In genomic region chr18:70421471-70421870, GRCh38 we compare ENCODE assay signal across 12 cellular contexts.
DNase-seq lines count a peak whose midpoint lies in the region; ATAC-seq and TF ChIP-seq lines count a peak whose summit lies in the region.
"Had no signal": no experiment of that assay in that cellular context is flagged by ENCODE, and none has a peak within 500 bp of the region (broad histone marks: within the 10 kb centered on the region; RNA-seq: fewer than 3 reads in every experiment).

No MANE protein-coding gene starts in this region.

- no peaks in the 10 kb centered on the region for H3K27me3 ChIP-seq in naive thymus-derived CD4-positive, alpha-beta T cell (ENCODE audit: control insufficient read depth in 2 of 2, insufficient read depth in 2 of 2, low read length in 2 of 2)
- no peaks in the 10 kb centered on the region for H3K27me3 ChIP-seq in sigmoid colon
- no peaks in the 10 kb centered on the region for H3K27me3 ChIP-seq in gastroesophageal sphincter

- H3K27me3 Mint-ChIP-seq in naive thymus-derived CD4-positive, alpha-beta T cell = peaks cover 0 to 8% (median 5%) of the 10 kb centered on the region in 5 donors

- H3K4me1 Mint-ChIP-seq in naive thymus-derived CD4-positive, alpha-beta T cell = peaks cover 0 to 6% (median 3%) of the 10 kb centered on the region in 7 donors

- TF ChIP-seq POLR2A in sigmoid colon (IDR thresholded peaks at IDR 0.05) = no peak
- TF ChIP-seq POLR2A in gastroesophageal sphincter (IDR thresholded peaks at IDR 0.05) = no peak

- TF ChIP-seq EP300 in sigmoid colon (IDR thresholded peaks at IDR 0.05) (no peak), gastroesophageal sphincter (IDR thresholded peaks at IDR 0.05) (no peak)

- H3K9me3 ChIP-seq in naive thymus-derived CD4-positive, alpha-beta T cell (ENCODE audit: control insufficient read depth in 2 of 3, low read length in 3 of 3) = no peaks in the 10 kb centered on the region
- H3K9me3 ChIP-seq in sigmoid colon (no peaks in the 10 kb centered on the region), gastroesophageal sphincter (no peaks in the 10 kb centered on the region)

- no peak for TF ChIP-seq CTCF in RWPE1 (conservative IDR thresholded peaks at IDR 0.05; ENCODE audit: low read depth)
- TF ChIP-seq CTCF in epithelial cell of esophagus (IDR thresholded peaks at IDR 0.05; ENCODE audit: insufficient read depth, low read depth, low read length, missing control alignments) = no peak
- TF ChIP-seq CTCF in sigmoid colon (IDR thresholded peaks at IDR 0.05) = no peak
- TF ChIP-seq CTCF in gastroesophageal sphincter (IDR thresholded peaks at IDR 0.05) = no peak

- WGBS in sigmoid colon, 2 donors = 92 to 93% methylated on average over 5 of the region's 5 CpGs
- 63 to 76% methylated on average over 5 of the region's 5 CpGs for WGBS in gastroesophageal sphincter (ENCODE audit: low coverage in 1 of 2), 2 donors

- CTCF ChIA-PET in RWPE1 (lab: Yijun Ruan, JAX) = interaction anchor here (0.6 kb wide), 1 partner anchor 9 kb away, joined by 3 read pairs; no protein-coding TSS in a partner anchor
- CTCF ChIA-PET in naive thymus-derived CD4-positive, alpha-beta T cell (lab: Charles Lee) = interaction anchor here (0.5 kb wide), 1 partner anchor 12 kb away, joined by 3 read pairs; no protein-coding TSS in a partner anchor

- H3K27ac Mint-ChIP-seq in naive thymus-derived CD4-positive, alpha-beta T cell = no peak overlapping the region
- H3K27ac Mint-ChIP-seq: activated CD4-positive, alpha-beta memory T cell treated with anti-CD3 and anti-CD28 coated beads for 36 hours; T-helper 2 cell treated with Interferon-gamma antibody and Interleukin-4, amounts not matched to agents 5 μg/mL and 100 μg/mL, for 36 hours had no signal

- peak; percentile 27 for ATAC-seq in naive thymus-derived CD4-positive, alpha-beta T cell
- ATAC-seq in GM21825 (IDR thresholded peaks at IDR 0.05; ENCODE audit: unreplicated experiment) = no peak
- ATAC-seq in gastroesophageal sphincter = no peak
- no peak for ATAC-seq in HG03378 (IDR thresholded peaks at IDR 0.05; ENCODE audit: unreplicated experiment)

- H3K9me3 Mint-ChIP-seq in naive thymus-derived CD4-positive, alpha-beta T cell = no peaks in the 10 kb centered on the region
- H3K9me3 Mint-ChIP-seq: activated CD4-positive, alpha-beta memory T cell treated with anti-CD3 and anti-CD28 coated beads for 36 hours; T-helper 2 cell treated with Interferon-gamma antibody and Interleukin-4, amounts not matched to agents 5 μg/mL and 100 μg/mL, for 36 hours had no signal

- intact Hi-C loops in naive thymus-derived CD4-positive, alpha-beta T cell (cut with micrococcal nuclease) = no loop called here
- intact Hi-C loops in sigmoid colon (cut with DNase I) = no loop called here

- H3K4me3 ChIP-seq in epithelial cell of esophagus (ENCODE audit: low read length) (no peak overlapping the region), sigmoid colon (no peak overlapping the region), gastroesophageal sphincter (no peak overlapping the region)
- no peak overlapping the region for H3K4me3 ChIP-seq in naive thymus-derived CD4-positive, alpha-beta T cell (ENCODE audit: low read length)

- H3K4me3 Mint-ChIP-seq in naive thymus-derived CD4-positive, alpha-beta T cell = no peak overlapping the region
- H3K4me3 Mint-ChIP-seq: activated CD4-positive, alpha-beta memory T cell treated with anti-CD3 and anti-CD28 coated beads for 36 hours; T-helper 2 cell treated with Interferon-gamma antibody and Interleukin-4, amounts not matched to agents 5 μg/mL and 100 μg/mL, for 36 hours had no signal

- H3K27ac ChIP-seq in RWPE1 (no peak overlapping the region), sigmoid colon (peak overlapping the region in 2 of 4 donors; percentile 2 to 41), gastroesophageal sphincter (peak overlapping the region in 2 of 4 donors; percentile 13 to 30)
- H3K27ac ChIP-seq in naive thymus-derived CD4-positive, alpha-beta T cell (ENCODE audit: low read depth, low read length) = no peak overlapping the region

- DNase-seq in Daoy (ENCODE audit: low read depth) (peak; percentile 64), RWPE1 (ENCODE audit: low spot score) (peak; percentile 37), epithelial cell of esophagus (ENCODE audit: low read depth) (peak; percentile 67), sigmoid colon (no peak)
- DNase-seq in naive thymus-derived CD4-positive, alpha-beta T cell = no peak
- DNase-seq: activated effector memory CD4-positive, alpha-beta T cell treated with Interleukin-2 at 50 U/mL for 16 hours; stimulated activated CD8-positive, alpha-beta memory T cell treated with anti-CD3 and anti-CD28 coated beads, Interleukin-4, amount 100 ng/mL, for 48 hours had no signal

- POLR2A ChIA-PET in RWPE1 (lab: Yijun Ruan, JAX; ENCODE audit: low non-redundant PET) = no interaction called here
- POLR2A ChIA-PET in naive thymus-derived CD4-positive, alpha-beta T cell (lab: Charles Lee) = no interaction called here

- no peaks in the 10 kb centered on the region for H3K36me3 Mint-ChIP-seq in naive thymus-derived CD4-positive, alpha-beta T cell
- H3K36me3 Mint-ChIP-seq: activated CD4-positive, alpha-beta memory T cell treated with anti-CD3 and anti-CD28 coated beads for 36 hours had no signal

- H3K4me1 ChIP-seq in naive thymus-derived CD4-positive, alpha-beta T cell (ENCODE audit: control insufficient read depth in 2 of 2, insufficient read depth in 2 of 2, low read length in 2 of 2) = no peaks in the 10 kb centered on the region
- H3K4me1 ChIP-seq in sigmoid colon (peaks cover 0 to 49% (median 20%) of the 10 kb centered on the region in 4 donors), gastroesophageal sphincter (peaks cover 9 to 32% (median 9%) of the 10 kb centered on the region in 3 donors)

- no peaks in the 10 kb centered on the region for H3K36me3 ChIP-seq in naive thymus-derived CD4-positive, alpha-beta T cell (ENCODE audit: control insufficient read depth in 2 of 3, insufficient read depth in 3 of 3, low read length in 3 of 3)
- H3K36me3 ChIP-seq in sigmoid colon (no peaks in the 10 kb centered on the region), gastroesophageal sphincter (no peaks in the 10 kb centered on the region)

Comparison
In these comparisons a context has a peak if more than half of its experiments do, and no peak if none do; other contexts are left out.
1. DNase-seq: peak in Daoy (single experiment), RWPE1 (single experiment) and epithelial cell of esophagus (single experiment); none in naive thymus-derived CD4-positive, alpha-beta T cell (0 of 9) and sigmoid colon (single experiment).